11 cellular contexts compared by ENCODE assay signal in the genomic region with DNA sequence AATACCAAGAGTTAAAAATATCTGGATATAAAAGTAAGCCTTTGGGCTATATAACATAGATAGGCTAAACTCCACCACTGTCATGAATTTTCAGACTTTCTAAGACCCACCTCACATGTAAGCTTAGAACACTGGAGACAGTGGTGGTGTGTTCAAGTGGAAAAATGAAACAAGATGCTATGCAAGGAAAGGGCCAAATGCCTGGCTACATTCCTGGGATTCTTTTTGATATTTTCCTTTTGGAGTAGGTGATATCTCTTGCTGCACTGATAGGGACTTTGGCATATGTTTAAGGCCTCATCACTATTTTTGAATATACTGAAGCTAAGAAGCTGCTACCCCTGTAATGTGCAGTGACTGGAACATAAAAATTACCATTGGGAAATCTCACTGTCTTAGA.
A peak's percentile ranks its signal among the peaks of the same experiment; 100 is the strongest.
DNase-seq lines count a peak whose midpoint lies in the region; ATAC-seq and TF ChIP-seq lines count a peak whose summit lies in the region.
"Had no signal": no experiment of that assay in that cellular context is flagged by ENCODE, and none has a peak within 500 bp of the region (broad histone marks: within the 10 kb centered on the region; RNA-seq: fewer than 3 reads in every experiment).

No MANE protein-coding gene starts in this region.

- TF ChIP-seq POLR2A in stomach (IDR thresholded peaks at IDR 0.05) (no peak), testis (IDR thresholded peaks at IDR 0.05) (no peak)

- TF ChIP-seq CTCF in choroid plexus epithelial cell (conservative IDR thresholded peaks at IDR 0.05; ENCODE audit: low read depth, low read length), result no peak
- TF ChIP-seq CTCF in stomach (IDR thresholded peaks at IDR 0.05), result no peak
- TF ChIP-seq CTCF in testis (IDR thresholded peaks at IDR 0.05), result no peak

- H3K27me3 ChIP-seq in stomach (no peaks in the 10 kb centered on the region), testis (no peaks in the 10 kb centered on the region)

- no peak for ATAC-seq in GM21360 (IDR thresholded peaks at IDR 0.05; ENCODE audit: unreplicated experiment)
- ATAC-seq in GM19023 (IDR thresholded peaks at IDR 0.05; ENCODE audit: unreplicated experiment), result no peak

- peak overlapping the region; percentile 30 to 84 (median 43) for H3K27ac ChIP-seq in stomach
- H3K27ac ChIP-seq in testis, result no peak overlapping the region
- H3K27ac ChIP-seq: PC-9 had no signal

- H3K4me3 ChIP-seq in choroid plexus epithelial cell (ENCODE audit: low read depth, low read length), result no peak overlapping the region
- H3K4me3 ChIP-seq in stomach, result no peak overlapping the region
- H3K4me3 ChIP-seq in testis, result no peak overlapping the region
- H3K4me3 ChIP-seq: PC-9 had no signal

- H3K4me1 ChIP-seq in stomach (peaks cover 0 to 7% (median 3%) of the 10 kb centered on the region in 4 donors), testis (no peaks in the 10 kb centered on the region)

- intact Hi-C loops in stomach (cut with DNase I; ENCODE audit: low total_unique reads) (no loop called here), testis (cut with DNase I; ENCODE audit: low total_unique reads) (no loop called here)

- H3K36me3 ChIP-seq in stomach, result no peaks in the 10 kb centered on the region
- no peaks in the 10 kb centered on the region for H3K36me3 ChIP-seq in testis (ENCODE audit: low read depth, missing control alignments)

- H3K9me3 ChIP-seq in stomach (no peaks in the 10 kb centered on the region), testis (no peaks in the 10 kb centered on the region)

- no peak for TF ChIP-seq EP300 in stomach (IDR thresholded peaks at IDR 0.05)

- peak; percentile 66 for DNase-seq in DMS53 (lab: John Stamatoyannopoulos, UW)
- no peak for DNase-seq in DMS53 treated with DMSO at 0.1 percent for 48 hours (lab: John Stamatoyannopoulos, UW; ENCODE audit: unreplicated experiment)
- peak; percentile 69 for DNase-seq in NCI-H2029 treated with DMSO at 0.1 percent for 48 hours (lab: John Stamatoyannopoulos, UW)
- DNase-seq in choroid plexus epithelial cell (ENCODE audit: low read depth), result peak; percentile 28
- DNase-seq in stomach, result no peak
- no peak for DNase-seq in testis
- DNase-seq: NCI-H187, NCI-H774 had no signal

Comparison
In these comparisons a context has a peak if more than half of its experiments do, and no peak if none do; other contexts are left out.
1. DNase-seq: peak in DMS53 (single experiment), NCI-H2029 treated with DMSO at 0.1 percent for 48 hours (single experiment) and choroid plexus epithelial cell (single experiment); none in DMS53 treated with DMSO at 0.1 percent for 48 hours (single experiment), stomach (single experiment) and testis (single experiment).
2. H3K27ac ChIP-seq: peak in stomach (5 of 5); none in testis (0 of 2).